8 cellular contexts compared by ENCODE assay signal in genomic region chr1:150162582-150162861, GRCh38. TPM values are rescaled to one million over a fixed set of nuclear protein-coding genes. Genes with fewer than 3 reads are reported as not detected.
A peak's percentile ranks its signal among the peaks of the same experiment; 100 is the strongest.
DNase-seq lines count a peak whose midpoint lies in the region; ATAC-seq and TF ChIP-seq lines count a peak whose summit lies in the region.

No MANE protein-coding gene starts in this region.

- H3K36me3 ChIP-seq in DOHH2 (ENCODE audit: control insufficient read depth, low read length) (peaks cover 41% of the 10 kb centered on the region), WERI-Rb-1 (peaks cover 31% of the 10 kb centered on the region)

- no peaks in the 10 kb centered on the region for H4K20me1 ChIP-seq in DOHH2 (ENCODE audit: control insufficient read depth, insufficient read depth, low read depth, low read length)

- H3K4me1 ChIP-seq in DOHH2 (ENCODE audit: control insufficient read depth, low read length), result peaks cover 91% of the 10 kb centered on the region

- DNase-seq in activated naive CD8-positive, alpha-beta T cell treated with anti-CD3 and anti-CD28 coated beads, Interleukin-2, amount 10 ng/mL, durations not matched to agents 7 days and 5 days, result no peak
- DNase-seq in left ventricle myocardium superior (no peak), sciatic nerve (ENCODE audit: low spot score) (no peak), WERI-Rb-1 (no peak), KG1 (lab: John Stamatoyannopoulos, UW) (no peak)
- no peak for DNase-seq in activated CD8-positive, alpha-beta memory T cell treated with anti-CD3 and anti-CD28 coated beads, Interleukin-2, amount 50 U/mL, for 48 hours

- no peaks in the 10 kb centered on the region for H3K27me3 Mint-ChIP-seq in activated naive CD8-positive, alpha-beta T cell treated with anti-CD3 and anti-CD28 coated beads, Interleukin-2, amount 10 ng/mL, durations not matched to agents 7 days and 5 days

- no peaks in the 10 kb centered on the region for H3K9me2 ChIP-seq in DOHH2 (replicated peaks; ENCODE audit: control insufficient read depth, low read length)

- peak overlapping the region; percentile 98 for H3K27ac ChIP-seq in DOHH2 (ENCODE audit: low read depth, low read length)
- H3K27ac ChIP-seq in WERI-Rb-1, result no peak overlapping the region

- H3K79me2 ChIP-seq in DOHH2 (ENCODE audit: control insufficient read depth, low read length), result peaks cover 12% of the 10 kb centered on the region

- intact Hi-C loops in left ventricle myocardium superior (cut with micrococcal nuclease) (loop anchor here (10.0 kb wide), 1 partner anchor 198 kb away; no protein-coding TSS in a partner anchor), sciatic nerve (cut with DNase I) (no loop called here)

- H3K4me2 ChIP-seq in DOHH2 (ENCODE audit: low read length), result peak overlapping the region; percentile 97

- H3K27ac Mint-ChIP-seq in activated naive CD8-positive, alpha-beta T cell treated with anti-CD3 and anti-CD28 coated beads, Interleukin-2, amount 10 ng/mL, durations not matched to agents 7 days and 5 days, result peak overlapping the region; percentile 53

- H3K27me3 ChIP-seq in DOHH2 (ENCODE audit: control insufficient read depth, low read length) (no peaks in the 10 kb centered on the region), WERI-Rb-1 (ENCODE audit: insufficient read depth, low read depth, severe bottlenecking) (no peaks in the 10 kb centered on the region)

- H3K4me3 ChIP-seq in DOHH2 (ENCODE audit: low read length) (peak overlapping the region; percentile 76), WERI-Rb-1 (ENCODE audit: low read depth, low read length) (no peak overlapping the region)

- POLR2A ChIA-PET in activated naive CD8-positive, alpha-beta T cell treated with anti-CD3 and anti-CD28 coated beads, Interleukin-2, amount 10 ng/mL, durations not matched to agents 7 days and 5 days (lab: Charles Lee), result interaction anchor here (0.6 to 4.8 kb wide), 10 partner anchors 11 to 908 kb away, joined by 3 to 54 read pairs (median 4); partner anchors contain the start of genes PLEKHO1 and VPS45

- peaks cover 69% of the 10 kb centered on the region for H3K4me1 Mint-ChIP-seq in activated naive CD8-positive, alpha-beta T cell treated with anti-CD3 and anti-CD28 coated beads, Interleukin-2, amount 10 ng/mL, durations not matched to agents 7 days and 5 days

- TF ChIP-seq CTCF in DOHH2 (IDR thresholded peaks at IDR 0.05; ENCODE audit: low read depth, low read length, poor library complexity, severe bottlenecking), result no peak
- TF ChIP-seq CTCF in WERI-Rb-1 (IDR thresholded peaks at IDR 0.05; ENCODE audit: low read depth, low read length), result no peak

- H3K9me3 Mint-ChIP-seq in activated naive CD8-positive, alpha-beta T cell treated with anti-CD3 and anti-CD28 coated beads, Interleukin-2, amount 10 ng/mL, durations not matched to agents 7 days and 5 days, result no peaks in the 10 kb centered on the region

- ATAC-seq in activated naive CD8-positive, alpha-beta T cell treated with anti-CD3 and anti-CD28 coated beads, Interleukin-2, amount 10 ng/mL, durations not matched to agents 7 days and 5 days (ENCODE audit: low read depth), result no peak
- ATAC-seq in left ventricle myocardium superior (peak; percentile 0), sciatic nerve (peak; percentile 1), HG03442 (IDR thresholded peaks at IDR 0.05; ENCODE audit: unreplicated experiment) (no peak)

- H3K36me3 Mint-ChIP-seq in activated naive CD8-positive, alpha-beta T cell treated with anti-CD3 and anti-CD28 coated beads, Interleukin-2, amount 10 ng/mL, durations not matched to agents 7 days and 5 days, result peaks cover 25% of the 10 kb centered on the region

- peaks cover 43% of the 10 kb centered on the region for H3F3A ChIP-seq in DOHH2 (ENCODE audit: control insufficient read depth, insufficient read depth)

- H3K9me3 ChIP-seq in DOHH2 (ENCODE audit: control insufficient read depth, insufficient read depth, low read length), result no peaks in the 10 kb centered on the region
- H3K9me3 ChIP-seq in WERI-Rb-1 (ENCODE audit: severe bottlenecking), result no peaks in the 10 kb centered on the region

- H3K4me3 Mint-ChIP-seq in activated naive CD8-positive, alpha-beta T cell treated with anti-CD3 and anti-CD28 coated beads, Interleukin-2, amount 10 ng/mL, durations not matched to agents 7 days and 5 days, result peak overlapping the region; percentile 49

RNA-seq across cellular contexts. Expression of gene PLEKHO1, which starts 12.8 kb away (rescaled TPM):
- total RNA-seq in activated naive CD8-positive, alpha-beta T cell treated with anti-CD3 and anti-CD28 coated beads, Interleukin-2, amount 10 ng/mL, durations not matched to agents 7 days and 5 days, result 100 to 1,000 TPM; 140 to 143 TPM
- total RNA-seq in left ventricle myocardium superior (44.3 TPM), sciatic nerve (53.4 TPM)

Comparison
In these comparisons a context has a peak if more than half of its experiments do, and no peak if none do; other contexts are left out.
1. ATAC-seq: peak in left ventricle myocardium superior (single experiment) and sciatic nerve (single experiment); none in activated naive CD8-positive, alpha-beta T cell treated with anti-CD3 and anti-CD28 coated beads, Interleukin-2, amount 10 ng/mL, durations not matched to agents 7 days and 5 days (single experiment) and HG03442 (single experiment).